Comparison of ENCODE assay signal across 17 cellular contexts in the genomic region with DNA sequence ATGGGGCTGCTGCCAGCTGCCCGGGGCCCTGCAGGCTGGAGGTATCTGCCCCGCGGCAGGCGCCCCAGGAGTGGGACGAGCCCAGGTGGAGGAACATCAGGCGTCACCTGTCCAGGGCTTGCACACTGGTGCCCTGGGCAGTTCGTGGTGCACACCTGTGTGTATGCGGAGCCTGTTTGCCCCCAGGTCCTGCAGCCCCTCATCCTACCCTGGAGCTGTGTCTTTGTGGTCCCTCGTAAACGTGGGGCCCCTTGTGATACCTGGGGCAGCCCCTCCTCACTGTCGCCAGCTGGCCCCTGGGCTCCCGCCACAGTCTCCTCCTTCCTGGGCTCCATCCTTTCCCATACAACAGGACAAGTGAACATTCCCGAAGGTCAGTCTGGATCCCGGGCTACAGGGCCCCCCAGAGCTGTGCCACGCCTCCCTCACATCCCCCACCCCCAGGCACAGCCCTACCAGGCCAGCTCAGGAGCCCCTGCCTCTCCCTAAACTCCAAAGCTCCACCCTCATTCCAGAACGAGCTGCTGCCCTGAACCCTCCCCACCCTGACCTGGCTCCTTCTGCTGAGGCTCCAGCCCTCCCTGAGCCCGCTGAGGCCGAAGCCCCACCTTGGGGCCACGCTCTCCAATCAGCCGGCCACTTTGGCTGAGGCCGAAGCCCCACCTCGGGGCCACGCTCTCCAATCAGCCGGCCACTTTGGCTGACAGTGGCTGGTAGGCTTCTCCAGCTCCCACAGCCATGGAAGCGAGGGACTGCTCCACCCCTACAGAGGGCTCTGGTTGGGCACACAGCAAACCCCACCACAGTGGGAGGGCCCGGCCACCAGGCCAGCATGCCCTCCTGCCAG. TPM values are rescaled to one million over a fixed set of nuclear protein-coding genes. Genes with fewer than 3 reads are reported as not detected.
DNase-seq lines count a peak whose midpoint lies in the region; ATAC-seq and TF ChIP-seq lines count a peak whose summit lies in the region.
"Had no signal": no experiment of that assay in that cellular context is flagged by ENCODE, and none has a peak within 500 bp of the region (broad histone marks: within the 10 kb centered on the region; RNA-seq: fewer than 3 reads in every experiment).

No MANE protein-coding gene starts in this region.

- peaks cover 30 to 31% of the 10 kb centered on the region in 2 experiments for H3K27me3 ChIP-seq in mesenchymal stem cell (ENCODE audit: control insufficient read depth in 1 of 2, insufficient read depth in 1 of 2, low read length in 2 of 2)

- H3K79me1 ChIP-seq in mesenchymal stem cell (replicated peaks; ENCODE audit: low read length, poor library complexity, severe bottlenecking), result no peaks in the 10 kb centered on the region

- ATAC-seq in naive thymus-derived CD8-positive, alpha-beta T cell, result no peak
- no peak for ATAC-seq in SK-N-SH treated with all-trans-retinoic acid at 6 μM for 48 hours
- ATAC-seq: HepG2, Right ventricle myocardium inferior had no signal

- no peak overlapping the region for H2BK5ac ChIP-seq in mesenchymal stem cell (ENCODE audit: low read depth, low read length, poor library complexity, severe bottlenecking)

- 81% methylated on average over 26 of the region's 26 CpGs for WGBS in mesenchymal stem cell

- no peak overlapping the region for H2BK15ac ChIP-seq in mesenchymal stem cell (ENCODE audit: low read depth, poor library complexity, severe bottlenecking)

- no peak overlapping the region for H3K23ac ChIP-seq in mesenchymal stem cell (ENCODE audit: low read length in 2 of 2)

- DNase-seq in activated CD4-positive, alpha-beta T cell treated with anti-CD3 and anti-CD28 coated beads for 1 hour, result peak; percentile 1
- no peak for DNase-seq in activated CD4-positive, alpha-beta T cell treated with anti-CD3 and anti-CD28 coated beads for 4 hours
- peak; percentile 73 for DNase-seq in chondrocyte (ENCODE audit: low spot score)
- no peak for DNase-seq in mesenchymal stem cell
- DNase-seq in type B pancreatic cell (ENCODE audit: extremely low spot score, unreplicated experiment), result peak; percentile 58
- DNase-seq in naive thymus-derived CD8-positive, alpha-beta T cell, result no peak
- no peak for DNase-seq in midbrain (lab: John Stamatoyannopoulos, UW)
- DNase-seq: MM.1S, NCI-H1105, NCI-H187 treated with DMSO at 0.1 percent for 48 hours, NCI-H774 had no signal

- no peak overlapping the region for H3K4ac ChIP-seq in mesenchymal stem cell (ENCODE audit: low read depth in 1 of 2, low read length in 2 of 2)

- H3K9ac ChIP-seq in mesenchymal stem cell (ENCODE audit: low read length), result no peak overlapping the region

- no peak overlapping the region for H3K4me2 ChIP-seq in mesenchymal stem cell (ENCODE audit: low read length, poor library complexity, severe bottlenecking)

- H3K4me1 ChIP-seq in mesenchymal stem cell (ENCODE audit: control insufficient read depth, insufficient read depth, low read depth, low read length), result peaks cover 1% of the 10 kb centered on the region

- POLR2A ChIA-PET in naive thymus-derived CD8-positive, alpha-beta T cell (lab: Charles Lee), result no interaction called here

- H3K36me3 Mint-ChIP-seq in chondrocyte (ENCODE audit: low read depth), result peaks cover 4% of the 10 kb centered on the region
- H3K36me3 Mint-ChIP-seq in type B pancreatic cell, result no peaks in the 10 kb centered on the region
- H3K36me3 Mint-ChIP-seq in naive thymus-derived CD8-positive, alpha-beta T cell, result no peaks in the 10 kb centered on the region
- H3K36me3 Mint-ChIP-seq: CD8-positive, alpha-beta memory T cell had no signal

- TF ChIP-seq CTCF in chondrocyte (IDR thresholded peaks at IDR 0.05), result no peak
- TF ChIP-seq CTCF in type B pancreatic cell (conservative IDR thresholded peaks at IDR 0.05), result no peak

- no peak overlapping the region for H3K4me3 Mint-ChIP-seq in chondrocyte (ENCODE audit: unreplicated experiment)
- H3K4me3 Mint-ChIP-seq in type B pancreatic cell, result no peak overlapping the region
- no peak overlapping the region for H3K4me3 Mint-ChIP-seq in naive thymus-derived CD8-positive, alpha-beta T cell
- H3K4me3 Mint-ChIP-seq: CD8-positive, alpha-beta memory T cell had no signal

- H4K8ac ChIP-seq in mesenchymal stem cell (ENCODE audit: low read length), result no peak overlapping the region

- peak overlapping the region; percentile 29 for H4K91ac ChIP-seq in mesenchymal stem cell (ENCODE audit: low read length)

- no peak overlapping the region for H2AFZ ChIP-seq in mesenchymal stem cell (ENCODE audit: low read depth, low read length)

- H2AK5ac ChIP-seq in mesenchymal stem cell (ENCODE audit: low read length, severe bottlenecking), result no peak overlapping the region

- no peak overlapping the region for H2BK12ac ChIP-seq in mesenchymal stem cell (ENCODE audit: low read length in 2 of 2)

- H3K4me3 ChIP-seq in mesenchymal stem cell (ENCODE audit: insufficient read depth in 1 of 2, low read depth in 1 of 2, low read length in 2 of 2), result no peak overlapping the region

- H3K4me1 Mint-ChIP-seq in chondrocyte (ENCODE audit: low read depth), result peaks cover 8% of the 10 kb centered on the region
- H3K4me1 Mint-ChIP-seq in type B pancreatic cell (ENCODE audit: unreplicated experiment), result peaks cover 4% of the 10 kb centered on the region
- peaks cover 2 to 7% (median 5%) of the 10 kb centered on the region in 4 donors for H3K4me1 Mint-ChIP-seq in naive thymus-derived CD8-positive, alpha-beta T cell

- no peak overlapping the region for H3K14ac ChIP-seq in mesenchymal stem cell (ENCODE audit: low read length in 2 of 2)

- peaks cover 14% of the 10 kb centered on the region for H3K9me3 ChIP-seq in mesenchymal stem cell (ENCODE audit: control insufficient read depth, low read length)

- no peaks in the 10 kb centered on the region for H3K36me3 ChIP-seq in mesenchymal stem cell (ENCODE audit: control insufficient read depth in 1 of 2, insufficient read depth in 2 of 2, low read depth in 1 of 2, low read length in 2 of 2)

- no peaks in the 10 kb centered on the region for H3K27me3 Mint-ChIP-seq in chondrocyte (ENCODE audit: low read depth)
- no peaks in the 10 kb centered on the region for H3K27me3 Mint-ChIP-seq in type B pancreatic cell
- H3K27me3 Mint-ChIP-seq in naive thymus-derived CD8-positive, alpha-beta T cell, result no peaks in the 10 kb centered on the region
- H3K27me3 Mint-ChIP-seq: CD8-positive, alpha-beta memory T cell had no signal

- H3K27ac Mint-ChIP-seq in chondrocyte (ENCODE audit: unreplicated experiment) (no peak overlapping the region), type B pancreatic cell (no peak overlapping the region)
- H3K27ac Mint-ChIP-seq in naive thymus-derived CD8-positive, alpha-beta T cell, result no peak overlapping the region

- no peak overlapping the region for H3K18ac ChIP-seq in mesenchymal stem cell (ENCODE audit: low read depth in 1 of 2, low read length in 2 of 2)

- H3K27ac ChIP-seq in mesenchymal stem cell (ENCODE audit: low read length, poor library complexity, severe bottlenecking), result no peak overlapping the region
- H3K27ac ChIP-seq: 22Rv1 had no signal

- H3K9me3 Mint-ChIP-seq in chondrocyte (ENCODE audit: low read depth) (peaks cover 6% of the 10 kb centered on the region), type B pancreatic cell (no peaks in the 10 kb centered on the region)
- no peaks in the 10 kb centered on the region for H3K9me3 Mint-ChIP-seq in naive thymus-derived CD8-positive, alpha-beta T cell
- H3K9me3 Mint-ChIP-seq: CD8-positive, alpha-beta memory T cell had no signal

- H2BK120ac ChIP-seq in mesenchymal stem cell (ENCODE audit: low read depth, low read length), result no peak overlapping the region

TF ChIP-seq in SK-N-SH treated with all-trans-retinoic acid at 6 μM for 48 hours, 23 proteins besides CTCF, POLR2A, EP300 and RAD21:
- TF ChIP-seq ESRRG (CRISPR knock-in tag; IDR thresholded peaks at IDR 0.05), result no peak
- TF ChIP-seq BACH2 (CRISPR knock-in tag; IDR thresholded peaks at IDR 0.05; ENCODE audit: borderline replicate concordance), result no peak
- TF ChIP-seq, protein P1, sequence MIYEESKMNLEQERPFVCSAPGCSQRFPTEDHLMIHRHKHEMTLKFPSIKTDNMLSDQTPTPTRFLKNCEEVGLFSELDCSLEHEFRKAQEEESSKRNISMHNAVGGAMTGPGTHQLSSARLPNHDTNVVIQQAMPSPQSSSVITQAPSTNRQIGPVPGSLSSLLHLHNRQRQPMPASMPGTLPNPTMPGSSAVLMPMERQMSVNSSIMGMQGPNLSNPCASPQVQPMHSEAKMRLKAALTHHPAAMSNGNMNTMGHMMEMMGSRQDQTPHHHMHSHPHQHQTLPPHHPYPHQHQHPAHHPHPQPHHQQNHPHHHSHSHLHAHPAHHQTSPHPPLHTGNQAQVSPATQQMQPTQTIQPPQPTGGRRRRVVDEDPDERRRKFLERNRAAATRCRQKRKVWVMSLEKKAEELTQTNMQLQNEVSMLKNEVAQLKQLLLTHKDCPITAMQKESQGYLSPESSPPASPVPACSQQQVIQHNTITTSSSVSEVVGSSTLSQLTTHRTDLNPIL (CRISPR knock-in tag; IDR thresholded peaks at IDR 0.05; ENCODE audit: low read depth), result no peak
- TF ChIP-seq ZC3H10 (CRISPR knock-in tag; IDR thresholded peaks at IDR 0.05), result no peak

RNA-seq across cellular contexts. Expression of a gene that starts 42.6 kb away (rescaled TPM):
- total RNA-seq in chondrocyte, result 48.5 to 75.5 TPM (median 54.8 TPM) in 3 replicates
- polyA plus RNA-seq in mesenchymal stem cell (2013, experiment 1 of 2), result 40.3 TPM
- 37.8 TPM for polyA plus RNA-seq in mesenchymal stem cell (2013, experiment 2 of 2)
- total RNA-seq in type B pancreatic cell (ENCODE audit: low replicate concordance), result 75.6 and 92.4 TPM in 2 replicates
- 100 to 1,000 TPM; 167 to 186 TPM for total RNA-seq in naive thymus-derived CD8-positive, alpha-beta T cell
- 10 to 100 TPM; 56.2 to 72.8 (median 62.3) TPM for polyA plus RNA-seq in naive thymus-derived CD8-positive, alpha-beta T cell

RNA-seq across cellular contexts. Expression of a gene that starts 47.6 kb away (rescaled TPM):
- total RNA-seq in chondrocyte (0.15 to 0.38 TPM in 2 of 3 replicates, not detected in the other), type B pancreatic cell (ENCODE audit: low replicate concordance) (0.34 and 0.59 TPM in 2 replicates)
- polyA plus RNA-seq in mesenchymal stem cell (2013, experiment 1 of 2), result not detected
- not detected for polyA plus RNA-seq in mesenchymal stem cell (2013, experiment 2 of 2)
- total RNA-seq in naive thymus-derived CD8-positive, alpha-beta T cell, result not detected
- polyA plus RNA-seq in naive thymus-derived CD8-positive, alpha-beta T cell, result under 1 TPM in 1 of 3 donors, not detected in 2; 0.07 TPM
- total RNA-seq: CD8-positive, alpha-beta memory T cell had no signal
- polyA plus RNA-seq: BJ had no signal

RNA-seq across cellular contexts. Expression of a gene that starts 58.9 kb away (rescaled TPM):
- 51.3 to 60.3 TPM (median 52.3 TPM) in 3 replicates for total RNA-seq in chondrocyte
- polyA plus RNA-seq in mesenchymal stem cell (2013, experiment 1 of 2), result 110 TPM
- 108 TPM for polyA plus RNA-seq in mesenchymal stem cell (2013, experiment 2 of 2)
- total RNA-seq in type B pancreatic cell (ENCODE audit: low replicate concordance), result 61.0 and 81.2 TPM in 2 replicates
- total RNA-seq in naive thymus-derived CD8-positive, alpha-beta T cell, result 10 to 100 TPM; 50.2 to 54.6 TPM
- polyA plus RNA-seq in naive thymus-derived CD8-positive, alpha-beta T cell, result 10 to 100 TPM; 82.8 to 94.1 (median 86.7) TPM

Comparison
In these comparisons a context has a peak if more than half of its experiments do, and no peak if none do; other contexts are left out.
1. DNase-seq: peak in activated CD4-positive, alpha-beta T cell treated with anti-CD3 and anti-CD28 coated beads for 1 hour (single experiment), chondrocyte (single experiment) and type B pancreatic cell (single experiment); none in activated CD4-positive, alpha-beta T cell treated with anti-CD3 and anti-CD28 coated beads for 4 hours (0 of 2), mesenchymal stem cell (single experiment), naive thymus-derived CD8-positive, alpha-beta T cell (0 of 10) and midbrain (single experiment).